In the genomic region with DNA sequence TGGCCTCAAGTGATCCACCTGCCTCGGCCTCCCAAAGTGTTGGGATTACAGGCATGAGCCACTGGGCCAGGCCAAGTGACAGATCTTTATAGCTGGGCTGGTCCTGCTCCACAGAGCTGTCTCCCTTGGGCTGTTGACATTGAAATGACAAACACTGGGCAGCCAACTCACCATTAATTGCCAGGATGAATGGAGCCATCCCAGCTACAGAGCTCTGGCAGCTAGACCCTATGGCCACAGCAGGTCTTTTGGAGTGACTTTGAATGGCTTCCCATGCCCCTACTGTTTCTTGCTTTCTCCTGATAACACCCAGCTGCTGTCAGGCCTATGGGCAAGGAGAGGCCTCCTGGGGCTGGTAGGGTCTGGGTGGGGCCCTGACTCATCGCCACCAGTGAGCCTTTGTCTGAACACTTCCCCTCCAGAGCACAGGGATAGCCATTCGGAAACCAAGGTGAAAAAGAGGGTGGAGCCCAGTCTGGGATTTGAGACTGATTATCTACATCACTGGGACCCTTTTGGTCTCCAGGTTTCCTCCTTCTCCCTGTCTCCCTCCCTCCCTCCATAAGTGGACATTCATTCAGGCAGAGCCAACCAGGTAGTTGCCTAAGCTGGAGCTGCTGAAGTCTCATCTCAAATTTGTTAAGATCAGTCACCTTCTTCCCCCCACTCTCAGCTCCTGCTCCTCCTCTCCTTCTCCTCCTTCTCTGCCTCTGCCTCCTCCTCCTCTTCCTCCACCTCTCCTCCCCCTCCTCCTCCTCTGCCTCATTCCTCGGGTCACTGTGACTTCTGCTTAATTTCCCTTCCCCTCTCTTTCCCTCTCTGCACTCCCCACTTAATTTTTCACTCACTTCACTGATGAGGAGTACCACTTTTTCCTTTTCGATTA, we compare ENCODE assay signal across 8 cellular contexts. TPM values are rescaled to one million over a fixed set of nuclear protein-coding genes. Genes with fewer than 3 reads are reported as not detected.
DNase-seq lines count a peak whose midpoint lies in the region; ATAC-seq and TF ChIP-seq lines count a peak whose summit lies in the region.

No MANE protein-coding gene starts in this region.

- no peak for TF ChIP-seq CTCF in RWPE1 (conservative IDR thresholded peaks at IDR 0.05; ENCODE audit: low read depth)
- TF ChIP-seq CTCF in foreskin keratinocyte (conservative IDR thresholded peaks at IDR 0.05): no peak

- ATAC-seq in foreskin keratinocyte: peak; percentile 92
- ATAC-seq in stimulated activated effector memory CD8-positive, alpha-beta T cell treated with anti-CD3 and anti-CD28 coated beads, Interleukin-12 subunit alpha, Interleukin-12 subunit beta, amount 100 ng/mL, for 72 hours: peak; percentile 42
- no peak for ATAC-seq in GM18498 (IDR thresholded peaks at IDR 0.05; ENCODE audit: unreplicated experiment)

- DNase-seq in SKM-1 treated with dmso at 0.1 percent for 144 hours (lab: John Stamatoyannopoulos, UW; ENCODE audit: unreplicated experiment) (peak; percentile 41), SKM-1 (lab: John Stamatoyannopoulos, UW; ENCODE audit: unreplicated experiment) (no peak), RWPE1 (ENCODE audit: low spot score) (peak; percentile 77), foreskin keratinocyte (peak; percentile 57 to 82), putamen (ENCODE audit: low spot score) (no peak)
- DNase-seq in stimulated activated effector memory CD8-positive, alpha-beta T cell treated with anti-CD3 and anti-CD28 coated beads, Interleukin-12 subunit alpha, Interleukin-12 subunit beta, amount 100 ng/mL, for 72 hours (ENCODE audit: low spot score in 2 of 2): no peak
- no peak for DNase-seq in activated T-cell treated with anti-CD3 and anti-CD28 coated beads, Interleukin-2, amount 50 U/mL, for 24 hours

- POLR2A ChIA-PET in RWPE1 (lab: Yijun Ruan, JAX; ENCODE audit: low non-redundant PET): interaction anchor here (1.0 kb wide), 1 partner anchor 33 kb away, joined by 4 read pairs; no protein-coding TSS in a partner anchor

- H3K27ac ChIP-seq in RWPE1: peak overlapping the region; percentile 76
- H3K27ac ChIP-seq in foreskin keratinocyte: peak overlapping the region; percentile 65

- CTCF ChIA-PET in RWPE1 (lab: Yijun Ruan, JAX): no interaction called here

- peaks cover 11% of the 10 kb centered on the region for H3K27me3 Mint-ChIP-seq in activated T-cell treated with anti-CD3 and anti-CD28 coated beads, Interleukin-2, amount 50 U/mL, for 24 hours

- peaks cover 78% of the 10 kb centered on the region for H3K4me1 Mint-ChIP-seq in stimulated activated effector memory CD8-positive, alpha-beta T cell treated with anti-CD3 and anti-CD28 coated beads, Interleukin-12 subunit alpha, Interleukin-12 subunit beta, amount 100 ng/mL, for 72 hours
- peaks cover 64% of the 10 kb centered on the region for H3K4me1 Mint-ChIP-seq in activated T-cell treated with anti-CD3 and anti-CD28 coated beads, Interleukin-2, amount 50 U/mL, for 24 hours (ENCODE audit: low read depth)

- no peaks in the 10 kb centered on the region for H3K27me3 ChIP-seq in foreskin keratinocyte

- no peaks in the 10 kb centered on the region for H3K9me3 Mint-ChIP-seq in stimulated activated effector memory CD8-positive, alpha-beta T cell treated with anti-CD3 and anti-CD28 coated beads, Interleukin-12 subunit alpha, Interleukin-12 subunit beta, amount 100 ng/mL, for 72 hours
- H3K9me3 Mint-ChIP-seq in activated T-cell treated with anti-CD3 and anti-CD28 coated beads, Interleukin-2, amount 50 U/mL, for 24 hours: no peaks in the 10 kb centered on the region

- peaks cover 35% of the 10 kb centered on the region for H3K4me1 ChIP-seq in foreskin keratinocyte

- peak overlapping the region; percentile 95 for H3K27ac Mint-ChIP-seq in stimulated activated effector memory CD8-positive, alpha-beta T cell treated with anti-CD3 and anti-CD28 coated beads, Interleukin-12 subunit alpha, Interleukin-12 subunit beta, amount 100 ng/mL, for 72 hours
- H3K27ac Mint-ChIP-seq in activated T-cell treated with anti-CD3 and anti-CD28 coated beads, Interleukin-2, amount 50 U/mL, for 24 hours: no peak overlapping the region

- peaks cover 15% of the 10 kb centered on the region for H3K36me3 Mint-ChIP-seq in stimulated activated effector memory CD8-positive, alpha-beta T cell treated with anti-CD3 and anti-CD28 coated beads, Interleukin-12 subunit alpha, Interleukin-12 subunit beta, amount 100 ng/mL, for 72 hours
- H3K36me3 Mint-ChIP-seq in activated T-cell treated with anti-CD3 and anti-CD28 coated beads, Interleukin-2, amount 50 U/mL, for 24 hours (ENCODE audit: low read depth): no peaks in the 10 kb centered on the region

- H3K4me3 Mint-ChIP-seq in stimulated activated effector memory CD8-positive, alpha-beta T cell treated with anti-CD3 and anti-CD28 coated beads, Interleukin-12 subunit alpha, Interleukin-12 subunit beta, amount 100 ng/mL, for 72 hours: peak overlapping the region; percentile 61
- H3K4me3 Mint-ChIP-seq in activated T-cell treated with anti-CD3 and anti-CD28 coated beads, Interleukin-2, amount 50 U/mL, for 24 hours: no peak overlapping the region

RNA-seq across cellular contexts. Expression of a gene that starts 34.0 kb away (rescaled TPM):
- total RNA-seq in foreskin keratinocyte: 78.2 and 96.0 TPM in 2 replicates
- 44.6 and 47.5 TPM in 2 replicates for polyA plus RNA-seq in foreskin keratinocyte

Comparison
In these comparisons a context has a peak if more than half of its experiments do, and no peak if none do; other contexts are left out.
1. DNase-seq: peak in SKM-1 treated with dmso at 0.1 percent for 144 hours (single experiment), RWPE1 (single experiment) and foreskin keratinocyte (2 of 2); none in SKM-1 (single experiment), stimulated activated effector memory CD8-positive, alpha-beta T cell treated with anti-CD3 and anti-CD28 coated beads, Interleukin-12 subunit alpha, Interleukin-12 subunit beta, amount 100 ng/mL, for 72 hours (0 of 2), activated T-cell treated with anti-CD3 and anti-CD28 coated beads, Interleukin-2, amount 50 U/mL, for 24 hours (single experiment) and putamen (single experiment).